In the genomic region with DNA sequence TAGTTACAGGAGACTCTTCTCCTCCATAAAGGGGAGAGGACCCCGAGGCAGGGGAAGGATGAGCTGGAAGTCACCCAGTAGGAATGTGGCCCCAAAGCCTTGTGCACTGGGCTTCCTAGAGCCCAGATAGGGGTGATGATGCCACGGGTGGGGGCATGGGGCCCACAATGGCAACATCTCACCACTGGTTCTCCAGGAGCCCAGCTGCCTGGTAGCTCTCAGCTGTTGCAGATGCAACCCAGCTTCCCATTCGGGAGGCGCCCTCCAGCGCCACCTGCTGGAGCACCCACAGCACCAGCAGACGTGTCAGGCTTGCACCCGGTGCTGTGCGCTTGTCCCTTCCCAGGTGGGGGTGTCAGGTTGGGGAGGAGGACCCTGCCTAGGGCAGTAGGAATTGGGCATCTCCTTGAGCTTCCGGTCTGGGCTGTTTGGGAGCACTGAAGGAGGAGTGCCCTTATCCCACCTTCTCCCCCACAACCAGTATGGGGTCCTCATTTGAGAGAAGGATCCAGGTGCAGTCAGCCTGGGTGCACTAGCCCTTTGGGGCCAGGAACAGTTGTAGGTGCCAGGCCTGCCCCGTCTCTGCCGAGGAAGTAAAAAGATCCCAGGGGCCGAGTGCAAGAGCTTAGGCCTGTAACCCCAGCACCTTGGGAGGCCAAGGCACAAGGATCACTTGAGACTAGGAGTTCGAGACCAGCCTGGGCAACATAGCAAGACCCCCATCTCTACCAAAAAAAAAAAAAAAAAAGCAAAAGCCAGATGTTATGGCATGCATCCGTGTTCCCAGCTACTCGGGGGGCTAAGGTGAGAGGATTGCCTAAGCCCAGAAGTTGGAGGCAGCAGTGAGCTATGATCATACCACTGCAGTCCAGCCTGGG, we compare ENCODE assay signal across 8 cellular contexts. TPM values are rescaled to one million over a fixed set of nuclear protein-coding genes. Genes with fewer than 3 reads are reported as not detected.
DNase-seq lines count a peak whose midpoint lies in the region; ATAC-seq and TF ChIP-seq lines count a peak whose summit lies in the region.

No MANE protein-coding gene starts in this region.

- CTCF ChIA-PET in CD8-positive, alpha-beta memory T cell (lab: Charles Lee), result interaction anchor here (0.7 to 5.8 kb wide), 50 partner anchors 8 to 208 kb away, joined by 3 to 88 read pairs (median 5); a partner anchor contains a TSS

- POLR2A ChIA-PET in CD8-positive, alpha-beta memory T cell (lab: Charles Lee), result interaction anchor here (0.5 to 1.6 kb wide), 11 partner anchors 14 to 248 kb away, joined by 3 to 9 read pairs (median 5); a partner anchor contains a TSS

- H3K36me3 ChIP-seq in CD8-positive, alpha-beta memory T cell (ENCODE audit: insufficient read depth, low read length), result peaks cover 5% of the 10 kb centered on the region
- peaks cover 63% of the 10 kb centered on the region for H3K36me3 ChIP-seq in neutrophil

- no peaks in the 10 kb centered on the region for H3K9me3 ChIP-seq in CD8-positive, alpha-beta memory T cell (ENCODE audit: low read length)
- no peaks in the 10 kb centered on the region for H3K9me3 ChIP-seq in neutrophil

- peaks cover 3 to 8% (median 5%) of the 10 kb centered on the region in 3 donors for H3K4me1 Mint-ChIP-seq in CD8-positive, alpha-beta memory T cell
- H3K4me1 Mint-ChIP-seq in activated T-helper 1 cell treated with anti-CD3 and anti-CD28 coated beads, Interleukin-12 subunit alpha, Interleukin-12 subunit beta, Interleukin-2, Interleukin-4 antibody, amounts not matched to agents 30 ng/mL and 10 ng/mL and 1 ng/mL, durations not matched to agents 14 hours and 24 hours and 36 hours (ENCODE audit: low read depth), result peaks cover 5% of the 10 kb centered on the region

- H3K27ac ChIP-seq in CD8-positive, alpha-beta memory T cell (ENCODE audit: low read depth, low read length), result no peak overlapping the region
- peak overlapping the region; percentile 7 for H3K27ac ChIP-seq in neutrophil

- TF ChIP-seq CTCF in fibroblast of the aortic adventitia (IDR thresholded peaks at IDR 0.05; ENCODE audit: insufficient read depth, low read length) (peak; percentile 95), neutrophil (IDR thresholded peaks at IDR 0.05) (peak; percentile 84)

- ATAC-seq in HG02759 (IDR thresholded peaks at IDR 0.05; ENCODE audit: unreplicated experiment), result peak; percentile 60
- ATAC-seq in GM21515 (IDR thresholded peaks at IDR 0.05; ENCODE audit: unreplicated experiment), result no peak

- intact Hi-C loops in activated T-helper 1 cell treated with anti-CD3 and anti-CD28 coated beads, Interleukin-12 subunit alpha, Interleukin-12 subunit beta, Interleukin-2, Interleukin-4 antibody, amounts not matched to agents 30 ng/mL and 10 ng/mL and 1 ng/mL, durations not matched to agents 14 hours and 24 hours and 36 hours (cut with micrococcal nuclease), result loop anchor here (1.0 to 2.0 kb wide), 5 partner anchors 21 to 156 kb away; a partner anchor contains a TSS

- no peak overlapping the region for H3K4me3 ChIP-seq in CD8-positive, alpha-beta memory T cell (ENCODE audit: low read length)
- no peak overlapping the region for H3K4me3 ChIP-seq in fibroblast of the aortic adventitia (ENCODE audit: low read depth, low read length)
- no peak overlapping the region for H3K4me3 ChIP-seq in neutrophil (ENCODE audit: low read depth in 1 of 2, low read length in 1 of 2)

- H3K27me3 ChIP-seq in CD8-positive, alpha-beta memory T cell (ENCODE audit: insufficient read depth, low read length, poor library complexity, severe bottlenecking), result no peaks in the 10 kb centered on the region
- no peaks in the 10 kb centered on the region for H3K27me3 ChIP-seq in neutrophil

- H3K27me3 Mint-ChIP-seq in CD8-positive, alpha-beta memory T cell, result no peaks in the 10 kb centered on the region
- H3K27me3 Mint-ChIP-seq in activated T-helper 1 cell treated with anti-CD3 and anti-CD28 coated beads, Interleukin-12 subunit alpha, Interleukin-12 subunit beta, Interleukin-2, Interleukin-4 antibody, amounts not matched to agents 30 ng/mL and 10 ng/mL and 1 ng/mL, durations not matched to agents 14 hours and 24 hours and 36 hours (ENCODE audit: insufficient read depth), result no peaks in the 10 kb centered on the region

- H3K27ac Mint-ChIP-seq in CD8-positive, alpha-beta memory T cell, result peak overlapping the region; percentile 45 to 68 (median 56)
- no peak overlapping the region for H3K27ac Mint-ChIP-seq in activated T-helper 1 cell treated with anti-CD3 and anti-CD28 coated beads, Interleukin-12 subunit alpha, Interleukin-12 subunit beta, Interleukin-2, Interleukin-4 antibody, amounts not matched to agents 30 ng/mL and 10 ng/mL and 1 ng/mL, durations not matched to agents 14 hours and 24 hours and 36 hours

- H3K36me3 Mint-ChIP-seq in CD8-positive, alpha-beta memory T cell, result peaks cover 5 to 48% (median 11%) of the 10 kb centered on the region in 3 donors
- H3K36me3 Mint-ChIP-seq in activated T-helper 1 cell treated with anti-CD3 and anti-CD28 coated beads, Interleukin-12 subunit alpha, Interleukin-12 subunit beta, Interleukin-2, Interleukin-4 antibody, amounts not matched to agents 30 ng/mL and 10 ng/mL and 1 ng/mL, durations not matched to agents 14 hours and 24 hours and 36 hours (ENCODE audit: low read depth), result peaks cover 36% of the 10 kb centered on the region

- no peaks in the 10 kb centered on the region for H3K4me1 ChIP-seq in CD8-positive, alpha-beta memory T cell (ENCODE audit: insufficient read depth, low read length)
- H3K4me1 ChIP-seq in neutrophil (ENCODE audit: control insufficient read depth in 1 of 2, insufficient read depth in 1 of 2, low read depth in 1 of 2, low read length in 1 of 2), result no peaks in the 10 kb centered on the region

- no peak overlapping the region for H3K4me3 Mint-ChIP-seq in CD8-positive, alpha-beta memory T cell
- H3K4me3 Mint-ChIP-seq in activated T-helper 1 cell treated with anti-CD3 and anti-CD28 coated beads, Interleukin-12 subunit alpha, Interleukin-12 subunit beta, Interleukin-2, Interleukin-4 antibody, amounts not matched to agents 30 ng/mL and 10 ng/mL and 1 ng/mL, durations not matched to agents 14 hours and 24 hours and 36 hours, result no peak overlapping the region

- H3K9me3 Mint-ChIP-seq in CD8-positive, alpha-beta memory T cell, result no peaks in the 10 kb centered on the region
- H3K9me3 Mint-ChIP-seq in activated T-helper 1 cell treated with anti-CD3 and anti-CD28 coated beads, Interleukin-12 subunit alpha, Interleukin-12 subunit beta, Interleukin-2, Interleukin-4 antibody, amounts not matched to agents 30 ng/mL and 10 ng/mL and 1 ng/mL, durations not matched to agents 14 hours and 24 hours and 36 hours, result no peaks in the 10 kb centered on the region

- peak; percentile 66 to 84 (median 74) for DNase-seq in CD8-positive, alpha-beta memory T cell
- peak; percentile 88 for DNase-seq in RPMI8226
- DNase-seq in activated T-helper 1 cell treated with anti-CD3 and anti-CD28 coated beads, Interleukin-12 subunit alpha, Interleukin-12 subunit beta, Interleukin-2, Interleukin-4 antibody, amounts not matched to agents 30 ng/mL and 10 ng/mL and 1 ng/mL, durations not matched to agents 14 hours and 24 hours and 36 hours (ENCODE audit: low spot score), result peak; percentile 67
- DNase-seq in fibroblast of the aortic adventitia (ENCODE audit: low read depth), result peak; percentile 68
- peak; percentile 76 for DNase-seq in superior temporal gyrus (ENCODE audit: extremely low spot score)

RNA-seq across cellular contexts. Expression of a gene that starts 14.4 kb away (rescaled TPM):
- 10 to 100 TPM; 63.9 to 68.4 TPM for total RNA-seq in CD8-positive, alpha-beta memory T cell
- polyA plus RNA-seq in CD8-positive, alpha-beta memory T cell, result 109 TPM
- 83.7 and 85.5 TPM in 2 replicates for total RNA-seq in activated T-helper 1 cell treated with anti-CD3 and anti-CD28 coated beads, Interleukin-12 subunit alpha, Interleukin-12 subunit beta, Interleukin-2, Interleukin-4 antibody, amounts not matched to agents 30 ng/mL and 10 ng/mL and 1 ng/mL, durations not matched to agents 14 hours and 24 hours and 36 hours
- total RNA-seq in fibroblast of the aortic adventitia (ENCODE audit: low replicate concordance), result 66.2 and 79.2 TPM in 2 replicates

RNA-seq across cellular contexts. Expression of a gene that starts 28.4 kb away (rescaled TPM):
- total RNA-seq in CD8-positive, alpha-beta memory T cell, result 10 to 100 TPM; 54.5 to 55.4 TPM
- polyA plus RNA-seq in CD8-positive, alpha-beta memory T cell, result 155 TPM
- 117 and 124 TPM in 2 replicates for total RNA-seq in activated T-helper 1 cell treated with anti-CD3 and anti-CD28 coated beads, Interleukin-12 subunit alpha, Interleukin-12 subunit beta, Interleukin-2, Interleukin-4 antibody, amounts not matched to agents 30 ng/mL and 10 ng/mL and 1 ng/mL, durations not matched to agents 14 hours and 24 hours and 36 hours
- 202 and 275 TPM in 2 replicates for total RNA-seq in fibroblast of the aortic adventitia (ENCODE audit: low replicate concordance)

RNA-seq across cellular contexts. Expression of a gene that starts 32.7 kb away (rescaled TPM):
- total RNA-seq in CD8-positive, alpha-beta memory T cell, result 10 to 100 TPM; 41.9 to 44.3 TPM
- 53.1 TPM for polyA plus RNA-seq in CD8-positive, alpha-beta memory T cell
- 29.2 and 30.8 TPM in 2 replicates for total RNA-seq in activated T-helper 1 cell treated with anti-CD3 and anti-CD28 coated beads, Interleukin-12 subunit alpha, Interleukin-12 subunit beta, Interleukin-2, Interleukin-4 antibody, amounts not matched to agents 30 ng/mL and 10 ng/mL and 1 ng/mL, durations not matched to agents 14 hours and 24 hours and 36 hours
- 23.4 and 61.2 TPM in 2 replicates for total RNA-seq in fibroblast of the aortic adventitia (ENCODE audit: low replicate concordance)

RNA-seq across cellular contexts. Expression of a gene that starts 36.7 kb away (rescaled TPM):
- total RNA-seq in CD8-positive, alpha-beta memory T cell, result 1 to 10 TPM; 1.2 to 1.3 TPM
- polyA plus RNA-seq in CD8-positive, alpha-beta memory T cell, result 0.18 TPM
- total RNA-seq in activated T-helper 1 cell treated with anti-CD3 and anti-CD28 coated beads, Interleukin-12 subunit alpha, Interleukin-12 subunit beta, Interleukin-2, Interleukin-4 antibody, amounts not matched to agents 30 ng/mL and 10 ng/mL and 1 ng/mL, durations not matched to agents 14 hours and 24 hours and 36 hours, result 1.0 and 1.3 TPM in 2 replicates
- total RNA-seq in fibroblast of the aortic adventitia (ENCODE audit: low replicate concordance), result 7.7 and 32.0 TPM in 2 replicates

RNA-seq across cellular contexts. Expression of a gene that starts 42.3 kb away (rescaled TPM):
- 100 to 1,000 TPM; 455 to 478 TPM for total RNA-seq in CD8-positive, alpha-beta memory T cell
- polyA plus RNA-seq in CD8-positive, alpha-beta memory T cell, result 85.7 TPM
- total RNA-seq in activated T-helper 1 cell treated with anti-CD3 and anti-CD28 coated beads, Interleukin-12 subunit alpha, Interleukin-12 subunit beta, Interleukin-2, Interleukin-4 antibody, amounts not matched to agents 30 ng/mL and 10 ng/mL and 1 ng/mL, durations not matched to agents 14 hours and 24 hours and 36 hours, result 365 and 380 TPM in 2 replicates
- 74.0 and 159 TPM in 2 replicates for total RNA-seq in fibroblast of the aortic adventitia (ENCODE audit: low replicate concordance)
